Comparison of ENCODE assay signal across 14 cellular contexts in genomic region chr20:61271273-61272221, GRCh38. TPM values are rescaled to one million over a fixed set of nuclear protein-coding genes. Genes with fewer than 3 reads are reported as not detected.
A peak's percentile ranks its signal among the peaks of the same experiment; 100 is the strongest.
DNase-seq lines count a peak whose midpoint lies in the region; ATAC-seq and TF ChIP-seq lines count a peak whose summit lies in the region.
"Had no signal": no experiment of that assay in that cellular context is flagged by ENCODE, and none has a peak within 500 bp of the region (broad histone marks: within the 10 kb centered on the region; RNA-seq: fewer than 3 reads in every experiment).

No MANE protein-coding gene starts in this region.

- H3K9me3 ChIP-seq in A673 (ENCODE audit: low read depth, low read length, poor library complexity, severe bottlenecking) = no peaks in the 10 kb centered on the region
- no peaks in the 10 kb centered on the region for H3K9me3 ChIP-seq in mesenchymal stem cell (ENCODE audit: control insufficient read depth, low read length)
- H3K9me3 ChIP-seq: pancreas, upper lobe of right lung had no signal

- no peak overlapping the region for H3K4me3 ChIP-seq in A673 (ENCODE audit: low read depth, low read length, poor library complexity, severe bottlenecking)
- no peak overlapping the region for H3K4me3 ChIP-seq in mesenchymal stem cell (ENCODE audit: insufficient read depth in 1 of 2, low read depth in 1 of 2, low read length in 2 of 2)
- H3K4me3 ChIP-seq: pancreas, SK-N-MC, upper lobe of right lung had no signal

- no peak overlapping the region for H3K23ac ChIP-seq in mesenchymal stem cell (ENCODE audit: low read length in 2 of 2)

- H3K36me3 ChIP-seq in A673 (ENCODE audit: insufficient read depth, low read length, poor library complexity, severe bottlenecking) = no peaks in the 10 kb centered on the region
- peaks cover 0 to 11% of the 10 kb centered on the region in 2 experiments for H3K36me3 ChIP-seq in mesenchymal stem cell (ENCODE audit: control insufficient read depth in 1 of 2, insufficient read depth in 2 of 2, low read depth in 1 of 2, low read length in 2 of 2)
- H3K36me3 ChIP-seq: pancreas, upper lobe of right lung had no signal

- no peak for TF ChIP-seq CTCF in A673 (conservative IDR thresholded peaks at IDR 0.05; ENCODE audit: low read depth, low read length)
- TF ChIP-seq CTCF in brain (conservative IDR thresholded peaks at IDR 0.05) = no peak

- peak overlapping the region; percentile 82 to 95 (median 94) for H3K27ac Mint-ChIP-seq in brain
- no peak overlapping the region for H3K27ac Mint-ChIP-seq in activated naive CD4-positive, alpha-beta T cell treated with anti-CD3 and anti-CD28 coated beads for 36 hours

- POLR2A ChIA-PET in A673 (lab: Charles Lee; ENCODE audit: low non-redundant PET) = no interaction called here

- H3K4me2 ChIP-seq in mesenchymal stem cell (ENCODE audit: low read length, poor library complexity, severe bottlenecking) = no peak overlapping the region

- BruUV-seq in A673 (replicated peaks; lab: Mats Ljungman, UMichigan) = no TSS peak

- DNase-seq in A673 (ENCODE audit: low spot score) (peak; percentile 80), LHCN-M2 (ENCODE audit: low read depth) (peak; percentile 6), mesenchymal stem cell (peak; percentile 12), NCI-H2029 (lab: John Stamatoyannopoulos, UW) (no peak), NCI-H510A treated with DMSO at 0.1 percent for 48 hours (lab: John Stamatoyannopoulos, UW) (no peak)
- no peak for DNase-seq in activated naive CD4-positive, alpha-beta T cell treated with anti-CD3 and anti-CD28 coated beads for 36 hours
- DNase-seq: activated naive CD4-positive, alpha-beta T cell; central memory CD4-positive, alpha-beta T cell; pancreas; upper lobe of right lung had no signal

- H3K27ac ChIP-seq in A673 (ENCODE audit: low read depth, low read length, poor library complexity, severe bottlenecking) = no peak overlapping the region
- no peak overlapping the region for H3K27ac ChIP-seq in mesenchymal stem cell (ENCODE audit: low read length, poor library complexity, severe bottlenecking)
- H3K27ac ChIP-seq: pancreas, SK-N-MC, upper lobe of right lung had no signal

- peaks cover 39% of the 10 kb centered on the region for H3K36me3 Mint-ChIP-seq in brain
- no peaks in the 10 kb centered on the region for H3K36me3 Mint-ChIP-seq in activated naive CD4-positive, alpha-beta T cell treated with anti-CD3 and anti-CD28 coated beads for 36 hours (ENCODE audit: low read depth)

- no peak overlapping the region for H2AK5ac ChIP-seq in mesenchymal stem cell (ENCODE audit: low read length, severe bottlenecking)

- H3K4me1 Mint-ChIP-seq in brain = peaks cover 50% of the 10 kb centered on the region
- H3K4me1 Mint-ChIP-seq in activated naive CD4-positive, alpha-beta T cell treated with anti-CD3 and anti-CD28 coated beads for 36 hours (ENCODE audit: low read depth) = no peaks in the 10 kb centered on the region

- no peak overlapping the region for H2BK5ac ChIP-seq in mesenchymal stem cell (ENCODE audit: low read depth, low read length, poor library complexity, severe bottlenecking)

- H3K9ac ChIP-seq in mesenchymal stem cell (ENCODE audit: low read length) = no peak overlapping the region

- H2AFZ ChIP-seq in mesenchymal stem cell (ENCODE audit: low read depth, low read length) = no peak overlapping the region

- no peak overlapping the region for H2BK120ac ChIP-seq in mesenchymal stem cell (ENCODE audit: low read depth, low read length)

- no peaks in the 10 kb centered on the region for H3K27me3 Mint-ChIP-seq in brain
- peaks cover 9% of the 10 kb centered on the region for H3K27me3 Mint-ChIP-seq in activated naive CD4-positive, alpha-beta T cell treated with anti-CD3 and anti-CD28 coated beads for 36 hours (ENCODE audit: low read depth)

- peaks cover 8% of the 10 kb centered on the region for H3K4me1 ChIP-seq in A673 (ENCODE audit: insufficient read depth, low read length, poor library complexity, severe bottlenecking)
- peaks cover 5% of the 10 kb centered on the region for H3K4me1 ChIP-seq in mesenchymal stem cell (ENCODE audit: control insufficient read depth, insufficient read depth, low read depth, low read length)
- H3K4me1 ChIP-seq: pancreas, upper lobe of right lung had no signal

- intact Hi-C loops in A673 (cut with micrococcal nuclease; ENCODE audit: unreplicated experiment) = loop anchor here (1.0 kb wide), 1 partner anchor 19 kb away; the partner anchor contains the start of gene CDH4
- intact Hi-C loops in activated naive CD4-positive, alpha-beta T cell treated with anti-CD3 and anti-CD28 coated beads for 36 hours (cut with micrococcal nuclease) = no loop called here

- H3K79me1 ChIP-seq in mesenchymal stem cell (replicated peaks; ENCODE audit: low read length, poor library complexity, severe bottlenecking) = peaks cover 38% of the 10 kb centered on the region

- CTCF ChIA-PET in A673 (lab: Charles Lee) = interaction anchor here (0.6 kb wide), 1 partner anchor 1194 kb away, joined by 6 read pairs; no protein-coding TSS in a partner anchor
- CTCF ChIA-PET in activated naive CD4-positive, alpha-beta T cell treated with anti-CD3 and anti-CD28 coated beads for 36 hours (lab: Charles Lee) = no interaction called here

- H2BK12ac ChIP-seq in mesenchymal stem cell (ENCODE audit: low read length in 2 of 2) = no peak overlapping the region

- H3K18ac ChIP-seq in mesenchymal stem cell (ENCODE audit: low read depth in 1 of 2, low read length in 2 of 2) = no peak overlapping the region

- H3K4ac ChIP-seq in mesenchymal stem cell (ENCODE audit: low read depth in 1 of 2, low read length in 2 of 2) = no peak overlapping the region

- H3K9me3 Mint-ChIP-seq in brain = peaks cover 0 to 14% (median 3%) of the 10 kb centered on the region in 5 experiments
- H3K9me3 Mint-ChIP-seq in activated naive CD4-positive, alpha-beta T cell treated with anti-CD3 and anti-CD28 coated beads for 36 hours = peaks cover 14% of the 10 kb centered on the region

- H3K14ac ChIP-seq in mesenchymal stem cell (ENCODE audit: low read length in 2 of 2) = no peak overlapping the region

- H3K4me3 Mint-ChIP-seq in brain = peak overlapping the region; percentile 50 to 86 (median 77)
- H3K4me3 Mint-ChIP-seq in activated naive CD4-positive, alpha-beta T cell treated with anti-CD3 and anti-CD28 coated beads for 36 hours = no peak overlapping the region

- H2BK15ac ChIP-seq in mesenchymal stem cell (ENCODE audit: low read depth, poor library complexity, severe bottlenecking) = no peak overlapping the region

- H4K8ac ChIP-seq in mesenchymal stem cell (ENCODE audit: low read length) = no peak overlapping the region

- 89% methylated on average over 28 of the region's 30 CpGs for WGBS in mesenchymal stem cell

- no peak for ATAC-seq in HG03442 (IDR thresholded peaks at IDR 0.05; ENCODE audit: unreplicated experiment)
- ATAC-seq: pancreas, upper lobe of right lung had no signal

- peak overlapping the region; percentile 27 for H4K91ac ChIP-seq in mesenchymal stem cell (ENCODE audit: low read length)

- peaks cover 12% of the 10 kb centered on the region for H3K27me3 ChIP-seq in A673 (replicated peaks; ENCODE audit: insufficient read depth, low read depth, low read length, poor library complexity)
- H3K27me3 ChIP-seq in mesenchymal stem cell (ENCODE audit: control insufficient read depth in 1 of 2, insufficient read depth in 1 of 2, low read length in 2 of 2) = peaks cover 0 to 10% of the 10 kb centered on the region in 2 experiments
- H3K27me3 ChIP-seq: pancreas had no signal

RNA-seq across cellular contexts. Expression of gene CDH4, which starts 19.5 kb away (rescaled TPM):
- total RNA-seq in A673 (2021) (6.1 and 8.3 TPM in 2 replicates), LHCN-M2 (2014; rRNA removed) (0.98 and 1.3 TPM in 2 replicates)
- polyA plus RNA-seq in LHCN-M2 (2012) = 2.4 TPM
- polyA plus RNA-seq in brain (ENCODE audit: insufficient read depth, low read depth, low replicate concordance) = 5.2 TPM
- polyA plus RNA-seq in mesenchymal stem cell (2013, experiment 1 of 2) = 11.5 TPM
- 11.1 TPM for polyA plus RNA-seq in mesenchymal stem cell (2013, experiment 2 of 2)
- under 1 TPM; 0.10 to 0.15 TPM for total RNA-seq in activated naive CD4-positive, alpha-beta T cell treated with anti-CD3 and anti-CD28 coated beads for 36 hours
- total RNA-seq: mesenteric fat pad had no signal

Comparison
In these comparisons a context has a peak if more than half of its experiments do, and no peak if none do; other contexts are left out.
1. DNase-seq: peak in A673 (single experiment), LHCN-M2 (single experiment) and mesenchymal stem cell (single experiment); none in NCI-H2029 (single experiment), NCI-H510A treated with DMSO at 0.1 percent for 48 hours (single experiment) and activated naive CD4-positive, alpha-beta T cell treated with anti-CD3 and anti-CD28 coated beads for 36 hours (single experiment).